In genomic region chr6:7111095-7111690, GRCh38 we compare ENCODE assay signal across 20 cellular contexts. TPM values are rescaled to one million over a fixed set of nuclear protein-coding genes. Genes with fewer than 3 reads are reported as not detected.
DNase-seq lines count a peak whose midpoint lies in the region; ATAC-seq, FAIRE-seq and TF ChIP-seq lines count a peak whose summit lies in the region.
"Had no signal": no experiment of that assay in that cellular context is flagged by ENCODE, and none has a peak within 500 bp of the region (broad histone marks: within the 10 kb centered on the region; RNA-seq: fewer than 3 reads in every experiment).

No MANE protein-coding gene starts in this region.

- no peak for TF ChIP-seq EP300 in K562 (IDR thresholded peaks at IDR 0.05; ENCODE audit: low read length)

- H3K36me3 Mint-ChIP-seq in activated T-cell treated with anti-CD3 and anti-CD28 coated beads, Interleukin-2, amount 50 U/mL, for 72 hours (ENCODE audit: insufficient read depth in 2 of 2) = peaks cover 3 to 4% of the 10 kb centered on the region in 2 donors

- H2BK5ac ChIP-seq in neuronal stem cell (ENCODE audit: low read length) = no peak overlapping the region

- H2AK5ac ChIP-seq in neuronal stem cell (ENCODE audit: low read depth, low read length) = no peak overlapping the region

- 64 to 71% methylated on average over 4 of the region's 4 CpGs for WGBS in GM23248 (ENCODE audit: low coverage in 1 of 2, low lambda C conversion rate in 2 of 2, missing lambda C conversion rate in 2 of 2), 2 experiments
- WGBS in K562 (ENCODE audit: insufficient coverage, low coverage, missing lambda C conversion rate) = 18% methylated on average over 4 of the region's 4 CpGs
- WGBS in neuronal stem cell (ENCODE audit: extremely low coverage in 2 of 2, insufficient read length in 2 of 2, insufficient replicate concordance in 1 of 2), 2 donors = no CpG with 5 or more reads among the region's 4 CpGs

- peak overlapping the region; percentile 88 for H3K4me2 ChIP-seq in GM23248 (ENCODE audit: unreplicated experiment)
- H3K4me2 ChIP-seq in K562 (ENCODE audit: insufficient read depth, low read length) = peak overlapping the region; percentile 91
- H3K4me2 ChIP-seq in osteoblast (ENCODE audit: insufficient read depth, low read length) = no peak overlapping the region
- H3K4me2 ChIP-seq in neuronal stem cell (ENCODE audit: insufficient read depth, low read length, poor library complexity, severe bottlenecking) = no peak overlapping the region

- no peak overlapping the region for H2BK15ac ChIP-seq in neuronal stem cell (ENCODE audit: low read length)

- H3K18ac ChIP-seq in neuronal stem cell (ENCODE audit: low read length) = no peak overlapping the region

- TF ChIP-seq POLR2A in K562 (conservative IDR thresholded peaks at IDR 0.05) = no peak

- H3K36me3 ChIP-seq in GM23248 (ENCODE audit: low read depth) = no peaks in the 10 kb centered on the region
- peaks cover 11% of the 10 kb centered on the region; the same call in 2 of the 3 replicates for H3K36me3 ChIP-seq in K562 (ENCODE audit: control insufficient read depth, insufficient read depth, low read length)
- H3K36me3 ChIP-seq in osteoblast (ENCODE audit: insufficient read depth, low read length) = no peaks in the 10 kb centered on the region
- H3K36me3 ChIP-seq in neuronal stem cell (replicated peaks in 1 of 2; ENCODE audit: control insufficient read depth in 2 of 2, insufficient read depth in 2 of 2, low read length in 2 of 2) = no peaks in the 10 kb centered on the region
- H3K36me3 ChIP-seq in BE2C = no peaks in the 10 kb centered on the region
- H3K36me3 ChIP-seq: vagina had no signal

- peaks cover 7% of the 10 kb centered on the region for H3K79me1 ChIP-seq in neuronal stem cell (ENCODE audit: low read depth, low read length)

- H3K9me2 ChIP-seq in GM23248 (ENCODE audit: insufficient read depth) = no peaks in the 10 kb centered on the region

- no peak overlapping the region for H3K27ac Mint-ChIP-seq in activated T-cell treated with anti-CD3 and anti-CD28 coated beads, Interleukin-2, amount 50 U/mL, for 72 hours
- H3K27ac Mint-ChIP-seq: H9; stimulated activated effector memory CD8-positive, alpha-beta T cell treated with anti-CD3 and anti-CD28 coated beads, Interleukin-12 subunit alpha, Interleukin-12 subunit beta, amount 100 ng/mL, for 72 hours had no signal

- peaks cover 16% of the 10 kb centered on the region for H3F3A ChIP-seq in GM23248 (ENCODE audit: insufficient read depth)

- H3K27me3 ChIP-seq in GM23248 (replicated peaks; ENCODE audit: insufficient read depth) = no peaks in the 10 kb centered on the region
- no peaks in the 10 kb centered on the region for H3K27me3 ChIP-seq in K562 (ENCODE audit: control insufficient read depth in 2 of 2, insufficient read depth in 2 of 2, low read length in 2 of 2)
- H3K27me3 ChIP-seq in osteoblast (ENCODE audit: insufficient read depth, low read length) = no peaks in the 10 kb centered on the region
- peaks cover 0 to 27% (median 0%) of the 10 kb centered on the region in 3 experiments for H3K27me3 ChIP-seq in neuronal stem cell (ENCODE audit: control insufficient read depth in 3 of 3, insufficient read depth in 3 of 3, low read depth in 1 of 3, low read length in 3 of 3)
- peaks cover 42% of the 10 kb centered on the region for H3K27me3 ChIP-seq in BE2C
- H3K27me3 ChIP-seq: vagina had no signal

- 0 out of 2 replicates have a peak overlapping the region, but pooled peaks have one; percentile 92 for H3K4me3 ChIP-seq in GM23248
- H3K4me3 ChIP-seq in K562 = peak overlapping the region; percentile 64; the same call in 1 of the 2 replicates
- no peak overlapping the region for H3K4me3 ChIP-seq in osteoblast (ENCODE audit: insufficient read depth, low read length)
- no peak overlapping the region for H3K4me3 ChIP-seq in neuronal stem cell (ENCODE audit: low read length in 2 of 2)
- H3K4me3 ChIP-seq in BE2C (ENCODE audit: low read depth, low read length) = no peak overlapping the region
- H3K4me3 ChIP-seq: lung had no signal

- ATAC-seq in activated T-cell treated with anti-CD3 and anti-CD28 coated beads, Interleukin-2, amount 50 U/mL, for 72 hours (replicated peaks in 1 of 2) = no peak
- no peak for ATAC-seq in K562
- no peak for ATAC-seq in GM18502 (IDR thresholded peaks at IDR 0.05; ENCODE audit: poor library complexity, unreplicated experiment)
- ATAC-seq: stimulated activated effector memory CD8-positive, alpha-beta T cell treated with anti-CD3 and anti-CD28 coated beads, Interleukin-12 subunit alpha, Interleukin-12 subunit beta, amount 100 ng/mL, for 72 hours had no signal

- in situ Hi-C loops in GM23248 (cut with MboI) (no loop called here), K562 (cut with MboI) (no loop called here)

- POLR2A ChIA-PET in K562 (lab: Yijun Ruan, JAX) = interaction anchor here (0.8 to 4.4 kb wide), 7 partner anchors 8 to 361 kb away, joined by 3 to 23 read pairs (median 4); no protein-coding TSS in a partner anchor

- DNase-seq in activated T-cell treated with anti-CD3 and anti-CD28 coated beads, Interleukin-2, amount 50 U/mL, for 72 hours = no peak
- no peak for DNase-seq in activated T-cell treated with anti-CD3 and anti-CD28 coated beads, Interleukin-2, amount 50 U/mL, for 48 hours
- DNase-seq in GM23248 (no peak), K562 (ENCODE audit: extremely low read depth in 1 of 4, low spot score in 3 of 4) (no peak), osteoblast (ENCODE audit: insufficient read length, low spot score, missing footprints) (peak; percentile 62), neuronal stem cell (ENCODE audit: low spot score) (no peak), BE2C (no peak)
- DNase-seq: activated CD4-positive, alpha-beta T cell treated with anti-CD3 and anti-CD28 coated beads for 4 hours; activated effector memory CD4-positive, alpha-beta T cell treated with Interleukin-2 at 50 U/mL for 16 hours; caudate nucleus; DMS79; H9; hippocampal formation; NCI-H1048; T-helper 1 cell had no signal

- no peak overlapping the region for H3K4ac ChIP-seq in neuronal stem cell (ENCODE audit: low read length)

- no peaks in the 10 kb centered on the region for H3K9me3 Mint-ChIP-seq in activated T-cell treated with anti-CD3 and anti-CD28 coated beads, Interleukin-2, amount 50 U/mL, for 72 hours
- H3K9me3 Mint-ChIP-seq: H9; stimulated activated effector memory CD8-positive, alpha-beta T cell treated with anti-CD3 and anti-CD28 coated beads, Interleukin-12 subunit alpha, Interleukin-12 subunit beta, amount 100 ng/mL, for 72 hours had no signal

- H3K27ac ChIP-seq in GM23248 (no peak overlapping the region), K562 (ENCODE audit: extremely low read depth, low read depth, low read length) (peak overlapping the region; percentile 92), osteoblast (ENCODE audit: low read depth, low read length) (no peak overlapping the region), neuronal stem cell (replicated peaks; ENCODE audit: low read length) (no peak overlapping the region)
- H3K27ac ChIP-seq: parathyroid adenoma, vagina had no signal

- no peak overlapping the region for H3K23ac ChIP-seq in neuronal stem cell (ENCODE audit: low read depth, low read length, poor library complexity)

- peak overlapping the region; percentile 94 to 98 for H3K4me3 Mint-ChIP-seq in activated T-cell treated with anti-CD3 and anti-CD28 coated beads, Interleukin-2, amount 50 U/mL, for 72 hours

- H3K9ac ChIP-seq in GM23248 (no peak overlapping the region), K562 (ENCODE audit: insufficient read depth in 1 of 2, low read depth in 2 of 2, low read length in 2 of 2) (peak overlapping the region in 1 of 2 experiments; percentile 68; a peak in 1 of 4 replicates), neuronal stem cell (ENCODE audit: low read depth, low read length, poor library complexity) (no peak overlapping the region)
- H3K9ac ChIP-seq: parathyroid adenoma had no signal

- TF ChIP-seq CTCF in K562 (IDR thresholded peaks at IDR 0.05 in 2 of 3, conservative IDR thresholded peaks at IDR 0.05 in 1 of 3; ENCODE audit: insufficient read depth in 2 of 3, low read depth in 1 of 3, low read length in 3 of 3) = no peak
- TF ChIP-seq CTCF in osteoblast (IDR thresholded peaks at IDR 0.05; ENCODE audit: extremely low read depth, low read depth, low read length) = no peak
- no peak for TF ChIP-seq CTCF in BE2C (IDR thresholded peaks at IDR 0.05; ENCODE audit: low read depth, low read length)

- no peak overlapping the region for H3K14ac ChIP-seq in neuronal stem cell (ENCODE audit: low read length)

- intact Hi-C loops in K562 (cut with micrococcal nuclease) = no loop called here

- TF ChIP-seq RAD21 in K562 (CRISPR knock-in tag; conservative IDR thresholded peaks at IDR 0.05 in 1 of 2, IDR thresholded peaks at IDR 0.05 in 1 of 2) = no peak

- no peak overlapping the region for H2BK12ac ChIP-seq in neuronal stem cell (ENCODE audit: low read length)

- H3K9me3 ChIP-seq in GM23248 (ENCODE audit: low read depth) (no peaks in the 10 kb centered on the region), K562 (replicated peaks; ENCODE audit: control insufficient read depth, insufficient read depth, low read depth, low read length) (no peaks in the 10 kb centered on the region), osteoblast (ENCODE audit: low read depth, low read length) (no peaks in the 10 kb centered on the region), neuronal stem cell (replicated peaks in 1 of 2; ENCODE audit: control insufficient read depth in 2 of 2, insufficient read depth in 1 of 2, low read depth in 1 of 2, low read length in 2 of 2) (no peaks in the 10 kb centered on the region), BE2C (no peaks in the 10 kb centered on the region)
- H3K9me3 ChIP-seq: vagina had no signal

- H3K27me3 Mint-ChIP-seq in activated T-cell treated with anti-CD3 and anti-CD28 coated beads, Interleukin-2, amount 50 U/mL, for 72 hours (ENCODE audit: low read depth) = no peaks in the 10 kb centered on the region

- H4K91ac ChIP-seq in neuronal stem cell (ENCODE audit: low read depth, low read length, poor library complexity) = no peak overlapping the region

- peaks cover 69% of the 10 kb centered on the region for H3K4me1 Mint-ChIP-seq in activated T-cell treated with anti-CD3 and anti-CD28 coated beads, Interleukin-2, amount 50 U/mL, for 72 hours (ENCODE audit: low read depth)

- H2AFZ ChIP-seq in GM23248 (no peak overlapping the region), K562 (ENCODE audit: low read depth, low read length) (no peak overlapping the region), osteoblast (ENCODE audit: low read length) (no peak overlapping the region), neuronal stem cell (ENCODE audit: low read length) (no peak overlapping the region)
- H2AFZ ChIP-seq: parathyroid adenoma had no signal

- H3K9me1 ChIP-seq in K562 (ENCODE audit: control insufficient read depth, insufficient read depth, low read length) = no peaks in the 10 kb centered on the region

- H2BK120ac ChIP-seq in neuronal stem cell (ENCODE audit: low read depth, low read length) = no peak overlapping the region

- no peak overlapping the region for H4K8ac ChIP-seq in neuronal stem cell (ENCODE audit: low read depth, low read length)

- no peak for FAIRE-seq in K562 (lab: Jason Lieb, UNC)

- peaks cover 45% of the 10 kb centered on the region for H3K4me1 ChIP-seq in GM23248 (ENCODE audit: insufficient read depth)
- H3K4me1 ChIP-seq in K562 (replicated peaks in 1 of 2; ENCODE audit: control insufficient read depth in 2 of 2, insufficient read depth in 2 of 2, low read length in 2 of 2) = peaks cover 60 to 65% of the 10 kb centered on the region in 2 experiments
- peaks cover 35% of the 10 kb centered on the region for H3K4me1 ChIP-seq in osteoblast (ENCODE audit: insufficient read depth, low read length)
- H3K4me1 ChIP-seq in neuronal stem cell (ENCODE audit: control insufficient read depth in 2 of 2, insufficient read depth in 1 of 2, low read depth in 1 of 2, low read length in 2 of 2) = peaks cover 9 to 30% of the 10 kb centered on the region in 2 donors
- H3K4me1 ChIP-seq in BE2C = peaks cover 3% of the 10 kb centered on the region; the same call in 1 of the 2 replicates

- CTCF ChIA-PET in K562 (lab: Yijun Ruan, JAX; ENCODE audit: low intra/inter-chr PET ratio) = no interaction called here

- H3K79me2 ChIP-seq in GM23248 (ENCODE audit: insufficient read depth) = peaks cover 72% of the 10 kb centered on the region
- peaks cover 86% of the 10 kb centered on the region for H3K79me2 ChIP-seq in K562 (ENCODE audit: control insufficient read depth, insufficient read depth, low read length)
- peaks cover 76% of the 10 kb centered on the region for H3K79me2 ChIP-seq in osteoblast (ENCODE audit: insufficient read depth, low read length)

- BruUV-seq in K562 (replicated peaks; lab: Mats Ljungman, UMichigan) = no TSS peak

- peaks cover 9% of the 10 kb centered on the region; the same call in 1 of the 2 replicates for H4K20me1 ChIP-seq in GM23248 (ENCODE audit: insufficient read depth)
- H4K20me1 ChIP-seq in K562 (replicated peaks; ENCODE audit: control insufficient read depth, insufficient read depth, low read length) = peaks cover 25% of the 10 kb centered on the region
- H4K20me1 ChIP-seq in osteoblast (ENCODE audit: insufficient read depth, low read length) = peaks cover 61% of the 10 kb centered on the region

RNA-seq across cellular contexts. Expression of gene RREB1, which starts 3.4 kb away (rescaled TPM):
- total RNA-seq in activated T-cell treated with anti-CD3 and anti-CD28 coated beads, Interleukin-2, amount 50 U/mL, for 72 hours = 10 to 100 TPM; 16.0 to 16.4 TPM
- 9.4 and 12.4 TPM in 2 replicates for total RNA-seq in GM23248 (2014; rRNA removed; shearing (Covaris generic))
- polyA plus RNA-seq in GM23248 (2016; fragmentation: Nextera tagmentation; extraction: Ambion mirVana) = 6.4 and 7.5 TPM in 2 replicates
- 128 and 141 TPM in 2 replicates for total RNA-seq in K562 (2011; cell fraction: chromatin; rRNA removed; ENCODE audit: low replicate concordance)
- total RNA-seq in K562 (2011; cell fraction: nucleolus; rRNA removed) = 88.6 and 91.1 TPM in 2 replicates
- total RNA-seq in K562 (2011; cell fraction: nucleoplasm; rRNA removed) = 120 and 166 TPM in 2 replicates
- 19.3 and 34.7 TPM in 2 replicates for total RNA-seq in K562 (2014; rRNA removed)
- total RNA-seq in K562 (2014; rRNA removed; fragmentation: Illumina TruSeq; extraction: Trizol) = 24.3 and 25.0 TPM in 2 replicates
- 21.9 and 22.1 TPM in 2 replicates for total RNA-seq in K562 (2015; rRNA removed; fragmentation: Illumina TruSeq; extraction: Trizol)
- 64.2 and 65.7 TPM in 2 replicates for total RNA-seq in K562 (2021)
- 5.2 and 6.0 TPM in 2 replicates for polyA plus RNA-seq in K562 (2011; rRNA removed)
- 5.6 and 6.8 TPM in 2 replicates for polyA plus RNA-seq in K562 (2011; cell fraction: cytosol; rRNA removed)
- polyA plus RNA-seq in K562 (2011; cell fraction: nucleus; rRNA removed) = 25.5 and 29.7 TPM in 2 replicates
- polyA plus RNA-seq in K562 (2012) = 20.6 and 20.9 TPM in 2 replicates
- 23.6 and 25.9 TPM in 2 replicates for polyA plus RNA-seq in K562 (2014; fragmentation: Illumina TruSeq; extraction: Trizol)
- polyA plus RNA-seq in K562 (2014; fragmentation: Nextera tagmentation; extraction: Ambion mirVana) = 1 to 10 TPM; 3.3 to 4.8 TPM
- polyA plus RNA-seq in K562 (2014; rRNA removed) = 15.6 and 19.6 TPM in 2 replicates
- polyA minus RNA-seq in K562 (2011; rRNA and poly(A)+ RNA removed) = 42.2 and 45.2 TPM in 2 replicates
- 34.1 and 47.8 TPM in 2 replicates for polyA minus RNA-seq in K562 (2011; cell fraction: cytosol; rRNA and poly(A)+ RNA removed)
- polyA minus RNA-seq in K562 (2011; cell fraction: nucleus; rRNA and poly(A)+ RNA removed) = 48.1 and 74.3 TPM in 2 replicates
- total RNA-seq in osteoblast = 25.9 and 29.3 TPM in 2 replicates
- 5.7 TPM for polyA plus RNA-seq in neuronal stem cell (2013, experiment 1 of 2)
- 6.0 TPM for polyA plus RNA-seq in neuronal stem cell (2013, experiment 2 of 2)
- polyA plus RNA-seq in BE2C (2012; ENCODE audit: insufficient read depth, insufficient read length, low read depth) = 5.1 TPM

Comparison
In these comparisons a context has a peak if more than half of its experiments do, and no peak if none do; other contexts are left out.
1. H3K4me2 ChIP-seq: peak in GM23248 (single experiment) and K562 (single experiment); none in osteoblast (single experiment) and neuronal stem cell (single experiment).
2. H3K4me3 ChIP-seq: peak in GM23248 (single experiment) and K562 (single experiment); none in osteoblast (single experiment), neuronal stem cell (0 of 2) and BE2C (single experiment).